ENCODE assay signal across 12 cellular contexts in the genomic region with DNA sequence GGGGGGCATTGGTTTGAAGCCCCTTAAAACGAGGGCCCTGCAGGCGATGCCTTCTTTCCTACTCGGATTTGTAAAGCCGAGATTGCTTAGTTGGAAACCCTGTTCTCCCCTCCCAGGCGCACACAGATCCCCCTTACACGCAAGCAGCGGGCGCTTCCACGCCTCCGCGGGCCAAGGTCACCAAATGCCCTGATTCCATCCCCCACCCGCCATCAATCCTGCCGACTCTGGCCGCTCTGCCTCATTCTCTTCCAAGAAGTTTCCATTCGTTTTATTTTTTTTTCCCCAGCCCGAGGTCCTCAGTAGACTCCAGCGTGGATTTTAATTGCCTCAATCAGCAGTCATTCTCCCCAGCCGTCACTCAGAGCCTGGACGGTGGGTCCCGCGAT. TPM values are rescaled to one million over a fixed set of nuclear protein-coding genes. Genes with fewer than 3 reads are reported as not detected.
A peak's percentile ranks its signal among the peaks of the same experiment; 100 is the strongest.
DNase-seq lines count a peak whose midpoint lies in the region; ATAC-seq and TF ChIP-seq lines count a peak whose summit lies in the region.
"Had no signal": no experiment of that assay in that cellular context is flagged by ENCODE, and none has a peak within 500 bp of the region (broad histone marks: within the 10 kb centered on the region; RNA-seq: fewer than 3 reads in every experiment).

No MANE protein-coding gene starts in this region.

- peaks cover 82% of the 10 kb centered on the region for H3K27me3 Mint-ChIP-seq in activated CD8-positive, alpha-beta T cell treated with anti-CD3 and anti-CD28 coated beads, Interleukin-2, amount 10 ng/mL, durations not matched to agents 7 days and 5 days (ENCODE audit: low read depth)

- no peak for TF ChIP-seq CTCF in left ventricle myocardium inferior (IDR thresholded peaks at IDR 0.05; ENCODE audit: borderline replicate concordance)
- TF ChIP-seq CTCF in tibial artery (IDR thresholded peaks at IDR 0.05) = no peak

- CTCF ChIA-PET in activated CD8-positive, alpha-beta T cell treated with anti-CD3 and anti-CD28 coated beads, Interleukin-2, amount 10 ng/mL, durations not matched to agents 7 days and 5 days (lab: Charles Lee) = no interaction called here

- no peak overlapping the region for H3K27ac Mint-ChIP-seq in activated CD8-positive, alpha-beta T cell treated with anti-CD3 and anti-CD28 coated beads, Interleukin-2, amount 10 ng/mL, durations not matched to agents 7 days and 5 days
- H3K27ac Mint-ChIP-seq: CD4-positive, CD25-positive, alpha-beta regulatory T cell had no signal

- POLR2A ChIA-PET in activated CD8-positive, alpha-beta T cell treated with anti-CD3 and anti-CD28 coated beads, Interleukin-2, amount 10 ng/mL, durations not matched to agents 7 days and 5 days (lab: Charles Lee) = no interaction called here

- peaks cover 6% of the 10 kb centered on the region for H3K36me3 Mint-ChIP-seq in activated CD8-positive, alpha-beta T cell treated with anti-CD3 and anti-CD28 coated beads, Interleukin-2, amount 10 ng/mL, durations not matched to agents 7 days and 5 days (ENCODE audit: low read depth)
- H3K36me3 Mint-ChIP-seq: CD4-positive, CD25-positive, alpha-beta regulatory T cell had no signal

- H3K27me3 ChIP-seq in left ventricle myocardium inferior (ENCODE audit: low read depth) = peaks cover 99% of the 10 kb centered on the region
- peaks cover 100% of the 10 kb centered on the region for H3K27me3 ChIP-seq in iPS-20b (ENCODE audit: insufficient read depth, low read length)
- peaks cover 0 to 89% of the 10 kb centered on the region in 2 donors for H3K27me3 ChIP-seq in tibial artery

- 0 out of 2 replicates have a peak overlapping the region, but pooled peaks have one; percentile 17 for H3K9ac ChIP-seq in iPS-20b (ENCODE audit: low read depth, low read length)

- H3K9me3 ChIP-seq in left ventricle myocardium inferior (replicated peaks) (no peaks in the 10 kb centered on the region), iPS-20b (ENCODE audit: insufficient read depth, low read depth, low read length) (no peaks in the 10 kb centered on the region), tibial artery (no peaks in the 10 kb centered on the region)
- H3K9me3 ChIP-seq: transverse colon had no signal

- DNase-seq in left ventricle myocardium inferior (no peak), Right ventricle myocardium inferior (ENCODE audit: missing footprints) (no peak), tibial artery (no peak), cerebellum (ENCODE audit: low spot score) (no peak), NCI-H2171 treated with DMSO at 0.1 percent for 48 hours (lab: John Stamatoyannopoulos, UW) (no peak), activated gamma-delta T cell (lab: John Stamatoyannopoulos, UW) (no peak)
- no peak for DNase-seq in activated CD8-positive, alpha-beta T cell treated with anti-CD3 and anti-CD28 coated beads, Interleukin-2, amount 10 ng/mL, durations not matched to agents 7 days and 5 days
- DNase-seq: transverse colon had no signal

- no peaks in the 10 kb centered on the region for H3K9me3 Mint-ChIP-seq in activated CD8-positive, alpha-beta T cell treated with anti-CD3 and anti-CD28 coated beads, Interleukin-2, amount 10 ng/mL, durations not matched to agents 7 days and 5 days (ENCODE audit: insufficient read depth)

- peak overlapping the region; percentile 32 for H3K4me3 Mint-ChIP-seq in activated CD8-positive, alpha-beta T cell treated with anti-CD3 and anti-CD28 coated beads, Interleukin-2, amount 10 ng/mL, durations not matched to agents 7 days and 5 days

- H3K27ac ChIP-seq in left ventricle myocardium inferior (replicated peaks) (no peak overlapping the region), iPS-20b (ENCODE audit: low read length) (no peak overlapping the region), tibial artery (no peak overlapping the region)
- H3K27ac ChIP-seq: transverse colon had no signal

- ATAC-seq in Right ventricle myocardium inferior = no peak
- no peak for ATAC-seq in activated CD8-positive, alpha-beta T cell treated with anti-CD3 and anti-CD28 coated beads, Interleukin-2, amount 10 ng/mL, durations not matched to agents 7 days and 5 days

- H3K4me1 Mint-ChIP-seq in activated CD8-positive, alpha-beta T cell treated with anti-CD3 and anti-CD28 coated beads, Interleukin-2, amount 10 ng/mL, durations not matched to agents 7 days and 5 days (ENCODE audit: low read depth) = peaks cover 35% of the 10 kb centered on the region

- H3K4me3 ChIP-seq in left ventricle myocardium inferior (peak overlapping the region; percentile 33), iPS-20b (ENCODE audit: low read length) (peak overlapping the region; percentile 65), tibial artery (peak overlapping the region; percentile 17 to 36)

- intact Hi-C loops in left ventricle myocardium inferior (cut with micrococcal nuclease) = no loop called here
- intact Hi-C loops in Right ventricle myocardium inferior (cut with DNase I) = no loop called here
- intact Hi-C loops in tibial artery (cut with DNase I; ENCODE audit: low total_unique reads) = no loop called here

- H3K36me3 ChIP-seq in left ventricle myocardium inferior = no peaks in the 10 kb centered on the region
- H3K36me3 ChIP-seq in iPS-20b (ENCODE audit: insufficient read depth, low read depth, low read length) = no peaks in the 10 kb centered on the region
- H3K36me3 ChIP-seq in tibial artery = no peaks in the 10 kb centered on the region
- H3K36me3 ChIP-seq: transverse colon had no signal

- H3K4me1 ChIP-seq in left ventricle myocardium inferior (peaks cover 37% of the 10 kb centered on the region), iPS-20b (ENCODE audit: insufficient read depth, low read length) (peaks cover 35% of the 10 kb centered on the region; the same call in 1 of the 2 replicates), tibial artery (peaks cover 0 to 40% (median 34%) of the 10 kb centered on the region in 4 donors)

RNA-seq across cellular contexts. Expression of gene GAD2, which starts 1.0 kb away (rescaled TPM):
- total RNA-seq in left ventricle myocardium inferior (not detected), Right ventricle myocardium inferior (not detected), cerebellum (29.6 TPM)
- total RNA-seq in activated CD8-positive, alpha-beta T cell treated with anti-CD3 and anti-CD28 coated beads, Interleukin-2, amount 10 ng/mL, durations not matched to agents 7 days and 5 days = not detected
- total RNA-seq: CD4-positive, CD25-positive, alpha-beta regulatory T cell; fibroblast of lung; M059J; transverse colon had no signal

Comparison
In these comparisons a context has a peak if more than half of its experiments do, and no peak if none do; other contexts are left out.
1. RNA of gene GAD2, which starts 1.0 kb away (total RNA-seq): 29.6 TPM in cerebellum (single experiment); not detected in left ventricle myocardium inferior (single experiment), not detected in Right ventricle myocardium inferior (single experiment) and not detected in activated CD8-positive, alpha-beta T cell treated with anti-CD3 and anti-CD28 coated beads, Interleukin-2, amount 10 ng/mL, durations not matched to agents 7 days and 5 days; every median in the first group is over 10 times any median in the second.
2. Peak in every context shown above with its lines, with median percentiles within 50 percentile points of each other: H3K4me3 ChIP-seq.